8 cellular contexts compared by ENCODE assay signal in genomic region chr12:29519585-29520182, GRCh38. TPM values are rescaled to one million over a fixed set of nuclear protein-coding genes. Genes with fewer than 3 reads are reported as not detected.
DNase-seq lines count a peak whose midpoint lies in the region; ATAC-seq and TF ChIP-seq lines count a peak whose summit lies in the region.

No MANE protein-coding gene starts in this region.

- H3K4me1 ChIP-seq in psoas muscle = peaks cover 13% of the 10 kb centered on the region

- no peak overlapping the region for H3K27ac ChIP-seq in psoas muscle

- H3K27me3 ChIP-seq in psoas muscle (ENCODE audit: insufficient read depth in 3 of 3, low read length in 2 of 3) = no peaks in the 10 kb centered on the region

- H3K9me3 ChIP-seq in T-helper 17 cell (ENCODE audit: control insufficient read depth, low read length, poor library complexity, severe bottlenecking) = no peaks in the 10 kb centered on the region
- no peaks in the 10 kb centered on the region for H3K9me3 ChIP-seq in psoas muscle

- in situ Hi-C loops in KBM-7 (cut with MboI; ENCODE audit: low pct_unique_long_range_greater_than_20kb, low sequenced_read_pairs) = no loop called here

- intact Hi-C loops in psoas muscle (cut with DNase I) = loop anchor here (2.0 to 10.0 kb wide), 2 partner anchors 365 to 763 kb away; no protein-coding TSS in a partner anchor

- TF ChIP-seq CTCF in fibroblast of pulmonary artery (IDR thresholded peaks at IDR 0.05; ENCODE audit: low read length, missing control alignments) = peak; percentile 48
- TF ChIP-seq CTCF in psoas muscle (IDR thresholded peaks at IDR 0.05) = peak; percentile 70

- H3K27me3 Mint-ChIP-seq in T-helper 17 cell = peaks cover 11% of the 10 kb centered on the region

- H3K36me3 Mint-ChIP-seq in T-helper 17 cell (ENCODE audit: low read depth) = peaks cover 2% of the 10 kb centered on the region

- ATAC-seq in T-helper 17 cell (peak; percentile 36), psoas muscle (peak in 1 of 4 donors; percentile 55)

- peak; percentile 32 for DNase-seq in stimulated activated CD4-positive, alpha-beta T cell treated with anti-CD3 and anti-CD28 coated beads, Interleukin-15, amount 100 ng/mL, for 24 hours
- no peak for DNase-seq in stimulated activated CD4-positive, alpha-beta T cell treated with anti-CD3 and anti-CD28 coated beads, Interleukin-4, amount 100 ng/mL, for 4 hours
- DNase-seq in KBM-7 (peak; percentile 64), T-helper 17 cell (no peak), fibroblast of pulmonary artery (ENCODE audit: low read depth) (peak; percentile 83), psoas muscle (no peak), GOT3 (lab: John Stamatoyannopoulos, UW) (no peak), SKM-1 treated with dmso at 0.1 percent for 144 hours (lab: John Stamatoyannopoulos, UW; ENCODE audit: unreplicated experiment) (no peak)

- no peaks in the 10 kb centered on the region for H3K4me1 Mint-ChIP-seq in T-helper 17 cell

- no peak overlapping the region for H3K4me3 Mint-ChIP-seq in T-helper 17 cell

- H3K4me3 ChIP-seq in fibroblast of pulmonary artery (replicated peaks; ENCODE audit: low read depth, low read length) = no peak overlapping the region
- no peak overlapping the region for H3K4me3 ChIP-seq in psoas muscle

- no peak overlapping the region for H3K27ac Mint-ChIP-seq in T-helper 17 cell

- H3K36me3 ChIP-seq in psoas muscle (ENCODE audit: insufficient read depth in 1 of 2, low read depth in 1 of 2) = peaks cover 2 to 49% of the 10 kb centered on the region in 2 donors

RNA-seq across cellular contexts. Expression of gene OVCH1, which starts 22.2 kb away (rescaled TPM):
- total RNA-seq in T-helper 17 cell = not detected
- under 1 TPM; 0.10 to 0.54 (median 0.18) TPM for total RNA-seq in psoas muscle
- under 1 TPM; 0.04 to 0.19 (median 0.18) TPM for polyA plus RNA-seq in psoas muscle

Comparison
In these comparisons a context has a peak if more than half of its experiments do, and no peak if none do; other contexts are left out.
1. DNase-seq: peak in stimulated activated CD4-positive, alpha-beta T cell treated with anti-CD3 and anti-CD28 coated beads, Interleukin-15, amount 100 ng/mL, for 24 hours (single experiment), KBM-7 (single experiment) and fibroblast of pulmonary artery (single experiment); none in stimulated activated CD4-positive, alpha-beta T cell treated with anti-CD3 and anti-CD28 coated beads, Interleukin-4, amount 100 ng/mL, for 4 hours (0 of 2), T-helper 17 cell (0 of 3), psoas muscle (0 of 2), GOT3 (single experiment) and SKM-1 treated with dmso at 0.1 percent for 144 hours (single experiment).